Comparison of ENCODE assay signal across 19 cellular contexts in the genomic region with DNA sequence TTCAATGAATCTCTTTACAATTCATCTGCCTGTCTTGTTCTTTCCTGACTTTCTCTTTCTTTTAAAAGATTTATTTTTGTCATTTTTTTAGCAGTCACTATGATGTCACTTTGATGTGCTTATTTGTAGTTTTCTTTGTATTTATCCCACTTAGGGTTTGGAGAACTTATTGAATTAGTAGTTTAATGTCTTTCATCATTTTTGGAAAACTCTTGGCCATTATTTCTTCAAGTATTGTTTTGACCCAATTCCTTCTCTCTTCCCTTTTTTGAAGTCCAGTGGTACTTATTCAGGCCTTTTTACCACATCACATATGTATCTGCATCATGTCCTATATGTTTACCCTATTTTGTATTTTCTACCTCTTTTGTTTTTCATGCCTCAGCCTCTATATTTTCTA. TPM values are rescaled to one million over a fixed set of nuclear protein-coding genes. Genes with fewer than 3 reads are reported as not detected.
A peak's percentile ranks its signal among the peaks of the same experiment; 100 is the strongest.
DNase-seq lines count a peak whose midpoint lies in the region; ATAC-seq, FAIRE-seq and TF ChIP-seq lines count a peak whose summit lies in the region.
"Had no signal": no experiment of that assay in that cellular context is flagged by ENCODE, and none has a peak within 500 bp of the region (broad histone marks: within the 10 kb centered on the region; RNA-seq: fewer than 3 reads in every experiment).

No MANE protein-coding gene starts in this region.

- CTCF ChIA-PET in HEK293 (lab: Yijun Ruan, JAX), result no interaction called here

- peak; percentile 14 for FAIRE-seq in GM12892 (lab: Jason Lieb, UNC)
- FAIRE-seq in astrocyte (lab: Jason Lieb, UNC), result no peak
- FAIRE-seq: A549, D721Med, GM12878 had no signal

- DNase-seq in GM12892 (ENCODE audit: insufficient read length) (no peak), astrocyte (ENCODE audit: low read depth) (no peak), ascending aorta (ENCODE audit: low spot score in 2 of 2) (no peak)
- DNase-seq: AML-193; Caco-2; Calu3; CD4-positive, alpha-beta T cell; CD8-positive, alpha-beta T cell; DMS79 treated with DMSO at 0.1 percent for 48 hours; GDM1 had no signal

- ATAC-seq in GM19328 (IDR thresholded peaks at IDR 0.05; ENCODE audit: unreplicated experiment), result no peak
- ATAC-seq: A549; CD8-positive, alpha-beta T cell; GM12878 had no signal

- H3K4me3 ChIP-seq in HEK293 (ENCODE audit: low read depth, low read length) (no peak overlapping the region), astrocyte (ENCODE audit: insufficient read depth, low read depth, low read length) (no peak overlapping the region), ascending aorta (no peak overlapping the region)
- H3K4me3 ChIP-seq: A549; BLaER1 treated with 17β-estradiol and CSF1 and Interleukin-3, amounts not matched to agents 10 nM and 100 nM; GM12878 had no signal

- H3K9ac ChIP-seq in astrocyte (ENCODE audit: low read length), result no peak overlapping the region
- H3K9ac ChIP-seq: BLaER1 treated with 17β-estradiol and CSF1 and Interleukin-3, amounts not matched to agents 10 nM and 100 nM had no signal

- POLR2A ChIA-PET in HEK293 (lab: Yijun Ruan, JAX), result no interaction called here

- H3K27ac ChIP-seq in HEK293 (ENCODE audit: extremely low read depth, low read depth, low read length) (no peak overlapping the region), astrocyte (ENCODE audit: low read depth, low read length) (no peak overlapping the region), ascending aorta (no peak overlapping the region)
- H3K27ac ChIP-seq: 22Rv1; BLaER1 treated with 17β-estradiol and CSF1 and Interleukin-3, amounts not matched to agents 10 nM and 100 nM; C4-2B had no signal

- no peaks in the 10 kb centered on the region for H3K36me3 Mint-ChIP-seq in astrocyte (ENCODE audit: low read depth, unreplicated experiment)
- H3K36me3 Mint-ChIP-seq: CD8-positive, alpha-beta T cell had no signal

- no peaks in the 10 kb centered on the region for H3K27me3 Mint-ChIP-seq in astrocyte (ENCODE audit: low read depth, unreplicated experiment)

- H3K36me3 ChIP-seq in HEK293 (ENCODE audit: control insufficient read depth in 2 of 2, insufficient read depth in 1 of 2, low read length in 2 of 2), result no peaks in the 10 kb centered on the region
- no peaks in the 10 kb centered on the region for H3K36me3 ChIP-seq in astrocyte (ENCODE audit: insufficient read depth, low read length)
- H3K36me3 ChIP-seq in ascending aorta, result no peaks in the 10 kb centered on the region
- H3K36me3 ChIP-seq: BLaER1 treated with 17β-estradiol and CSF1 and Interleukin-3, amounts not matched to agents 10 nM and 100 nM had no signal

- H3K27me3 ChIP-seq in astrocyte (ENCODE audit: insufficient read depth, low read length) (no peaks in the 10 kb centered on the region), ascending aorta (no peaks in the 10 kb centered on the region)
- H3K27me3 ChIP-seq: BLaER1 treated with 17β-estradiol and CSF1 and Interleukin-3, amounts not matched to agents 10 nM and 100 nM had no signal

- H3K4me1 Mint-ChIP-seq in astrocyte (ENCODE audit: low read depth, unreplicated experiment), result peaks cover 29% of the 10 kb centered on the region
- H3K4me1 Mint-ChIP-seq: B cell had no signal

- H3K9me3 ChIP-seq in HEK293 (ENCODE audit: control insufficient read depth, insufficient read depth, low read depth, low read length) (no peaks in the 10 kb centered on the region), astrocyte (ENCODE audit: insufficient read depth, low read depth, low read length) (no peaks in the 10 kb centered on the region), ascending aorta (no peaks in the 10 kb centered on the region)
- H3K9me3 ChIP-seq: BLaER1 treated with 17β-estradiol and CSF1 and Interleukin-3, amounts not matched to agents 10 nM and 100 nM; Caco-2 had no signal

- no peak overlapping the region for H3K4me2 ChIP-seq in astrocyte (ENCODE audit: low read length)
- H3K4me2 ChIP-seq: A549; BLaER1 treated with 17β-estradiol and CSF1 and Interleukin-3, amounts not matched to agents 10 nM and 100 nM had no signal

- H3K27ac Mint-ChIP-seq in astrocyte (ENCODE audit: unreplicated experiment), result peak overlapping the region; percentile 26
- H3K27ac Mint-ChIP-seq: B cell; CD4-positive, alpha-beta T cell; CD8-positive, alpha-beta T cell had no signal

- no peaks in the 10 kb centered on the region for H4K20me1 ChIP-seq in astrocyte (ENCODE audit: insufficient read depth, low read length)
- H4K20me1 ChIP-seq: BLaER1 treated with 17β-estradiol and CSF1 and Interleukin-3, amounts not matched to agents 10 nM and 100 nM had no signal

- intact Hi-C loops in ascending aorta (cut with DNase I), result no loop called here

- H3K79me2 ChIP-seq in astrocyte (ENCODE audit: insufficient read depth, low read length), result no peaks in the 10 kb centered on the region

- no peak for TF ChIP-seq POLR2A in GM12892 (IDR thresholded peaks at IDR 0.05; ENCODE audit: low read depth, low read length)

- no peak overlapping the region for H2AFZ ChIP-seq in astrocyte (ENCODE audit: low read depth, low read length)

- H3K9me3 Mint-ChIP-seq in astrocyte (ENCODE audit: unreplicated experiment), result peaks cover 2% of the 10 kb centered on the region
- H3K9me3 Mint-ChIP-seq: CD4-positive, alpha-beta T cell; CD8-positive, alpha-beta T cell had no signal

- H3K4me1 ChIP-seq in HEK293 (ENCODE audit: control insufficient read depth, insufficient read depth, low read length), result 0 out of 2 replicates have a peak, but pooled peaks cover 2% of the 10 kb centered on the region
- H3K4me1 ChIP-seq in astrocyte (ENCODE audit: insufficient read depth, low read length), result peaks cover 17% of the 10 kb centered on the region
- H3K4me1 ChIP-seq in ascending aorta, result no peaks in the 10 kb centered on the region

- TF ChIP-seq CTCF in HEK293 (tag by site-specific recombination; IDR thresholded peaks at IDR 0.05), result no peak
- TF ChIP-seq CTCF in astrocyte (IDR thresholded peaks at IDR 0.05; ENCODE audit: insufficient read depth, low read depth, low read length), result no peak
- TF ChIP-seq CTCF in ascending aorta (IDR thresholded peaks at IDR 0.05), result no peak

- H3K4me3 Mint-ChIP-seq in astrocyte (ENCODE audit: unreplicated experiment), result no peak overlapping the region
- H3K4me3 Mint-ChIP-seq: B cell; CD4-positive, alpha-beta T cell; CD8-positive, alpha-beta T cell had no signal

TF ChIP-seq in HEK293, 187 proteins besides CTCF, POLR2A, EP300 and RAD21:
- TF ChIP-seq ZNF558 (tag by site-specific recombination; IDR thresholded peaks at IDR 0.05) (peak; percentile 98), MZF1 (tag by site-specific recombination; IDR thresholded peaks at IDR 0.05; ENCODE audit: borderline replicate concordance) (no peak)

RNA-seq across cellular contexts. Expression of a gene that starts 48.9 kb away (rescaled TPM):
- 5.0 TPM for polyA plus RNA-seq in GM12892 (2012; ENCODE audit: missing spikeins)
- total RNA-seq in astrocyte, result 10.5 and 13.0 TPM in 2 replicates
- 10.4 TPM for total RNA-seq in ascending aorta
